In genomic region chr12:129706716-129707115, GRCh38 we compare ENCODE assay signal across 8 cellular contexts.
"Had no signal": no experiment of that assay in that cellular context is flagged by ENCODE, and none has a peak within 500 bp of the region (broad histone marks: within the 10 kb centered on the region; RNA-seq: fewer than 3 reads in every experiment).

No MANE protein-coding gene starts in this region.

- DNase-seq: GOT3, H9, HCEC 1CT, HFFc6, IMR-90 had no signal

- H3K27ac Mint-ChIP-seq: H9, HFFc6 had no signal

- FAIRE-seq: H54, K562 had no signal

- H3K4me3 Mint-ChIP-seq: H9, HFFc6 had no signal

- H3K27ac ChIP-seq: HL-60 had no signal

- H3K4me3 ChIP-seq: K562 had no signal
